In genomic region chr16:1378804-1379053, GRCh38 we compare ENCODE assay signal across 8 cellular contexts. TPM values are rescaled to one million over a fixed set of nuclear protein-coding genes. Genes with fewer than 3 reads are reported as not detected.
DNase-seq lines count a peak whose midpoint lies in the region; ATAC-seq and TF ChIP-seq lines count a peak whose summit lies in the region.

No MANE protein-coding gene starts in this region.

- peaks cover 10% of the 10 kb centered on the region for H3K36me3 ChIP-seq in SJSA1
- peaks cover 4% of the 10 kb centered on the region for H3K36me3 ChIP-seq in fibroblast of lung (ENCODE audit: control insufficient read depth, insufficient read depth, low read length)
- peaks cover 0 to 44% (median 11%) of the 10 kb centered on the region in 4 donors for H3K36me3 ChIP-seq in sigmoid colon

- 0 out of 2 replicates have a peak, but pooled peaks cover 3% of the 10 kb centered on the region for H3K9me3 ChIP-seq in SJSA1 (replicated peaks)
- H3K9me3 ChIP-seq in fibroblast of lung (ENCODE audit: control insufficient read depth, insufficient read depth, low read depth, low read length): no peaks in the 10 kb centered on the region
- H3K9me3 ChIP-seq in sigmoid colon: no peaks in the 10 kb centered on the region

- no peak for TF ChIP-seq EP300 in sigmoid colon (IDR thresholded peaks at IDR 0.05)

- TF ChIP-seq CTCF in fibroblast of lung (conservative IDR thresholded peaks at IDR 0.05 in 1 of 2, IDR thresholded peaks at IDR 0.05 in 1 of 2; ENCODE audit: low read depth in 1 of 2, low read length in 2 of 2) (no peak), sigmoid colon (IDR thresholded peaks at IDR 0.05) (no peak)

- WGBS in sigmoid colon, 2 donors: 46 to 51% methylated on average over 5 of the region's 5 CpGs

- DNase-seq in SJSA1 (ENCODE audit: low read depth in 1 of 2, low spot score in 2 of 2) (no peak), fibroblast of lung (ENCODE audit: low read depth in 2 of 2) (no peak), sigmoid colon (no peak), COR-L47 (lab: John Stamatoyannopoulos, UW) (no peak), NCI-H1436 (lab: John Stamatoyannopoulos, UW) (no peak)
- DNase-seq in activated CD4-positive, CD25-positive, alpha-beta regulatory T cell treated with anti-CD3 and anti-CD28 coated beads, Interleukin-2, amount 50 U/mL, for 72 hours: no peak
- DNase-seq in activated CD8-positive, alpha-beta memory T cell treated with anti-CD3 and anti-CD28 coated beads, Interleukin-2, amount 50 U/mL, for 4 hours: no peak

- H3K4me3 ChIP-seq in SJSA1 (peak overlapping the region; percentile 93), fibroblast of lung (replicated peaks in 1 of 4; ENCODE audit: control extremely low read depth in 1 of 4, insufficient read depth in 1 of 4, low read depth in 3 of 4, low read length in 4 of 4) (peak overlapping the region; percentile 30 to 58 (median 45)), sigmoid colon (peak overlapping the region; percentile 22 to 62 (median 52))

- H3K79me2 ChIP-seq in fibroblast of lung (ENCODE audit: control insufficient read depth, insufficient read depth, low read length): no peaks in the 10 kb centered on the region

- intact Hi-C loops in sigmoid colon (cut with DNase I): no loop called here

- no peaks in the 10 kb centered on the region for H4K20me1 ChIP-seq in fibroblast of lung (ENCODE audit: control insufficient read depth, extremely low read depth, insufficient read depth, low read length)

- peaks cover 14% of the 10 kb centered on the region for H3K4me1 ChIP-seq in SJSA1 (replicated peaks)
- H3K4me1 ChIP-seq in fibroblast of lung (ENCODE audit: control insufficient read depth, extremely low read depth, insufficient read depth, low read length): no peaks in the 10 kb centered on the region
- H3K4me1 ChIP-seq in sigmoid colon: peaks cover 0 to 24% (median 22%) of the 10 kb centered on the region in 4 donors

- H3K27me3 ChIP-seq in SJSA1 (replicated peaks): no peaks in the 10 kb centered on the region
- H3K27me3 ChIP-seq in fibroblast of lung (ENCODE audit: control insufficient read depth, insufficient read depth, low read length): no peaks in the 10 kb centered on the region
- no peaks in the 10 kb centered on the region for H3K27me3 ChIP-seq in sigmoid colon

- peak overlapping the region; percentile 66 for H3K4me2 ChIP-seq in fibroblast of lung (ENCODE audit: extremely low read depth, insufficient read depth, low read length)

- ATAC-seq in GM18867 (IDR thresholded peaks at IDR 0.05; ENCODE audit: unreplicated experiment): peak; percentile 7

- H3K9ac ChIP-seq in fibroblast of lung (ENCODE audit: insufficient read depth, low read length): peak overlapping the region; percentile 71

- TF ChIP-seq POLR2A in sigmoid colon (IDR thresholded peaks at IDR 0.05): no peak

- H3K27ac ChIP-seq in SJSA1 (peak overlapping the region; percentile 98), fibroblast of lung (ENCODE audit: insufficient read depth, low read length) (peak overlapping the region; percentile 86), sigmoid colon (peak overlapping the region in 1 of 4 donors; percentile 80)

- no peak overlapping the region for H2AFZ ChIP-seq in fibroblast of lung (ENCODE audit: low read length)

RNA-seq across cellular contexts. Expression of gene GNPTG, which starts 27.0 kb away (rescaled TPM):
- 45.9 and 60.7 TPM in 2 replicates for total RNA-seq in SJSA1 (2014; rRNA removed; shearing (Covaris generic))
- total RNA-seq in fibroblast of lung: 38.8 and 40.8 TPM in 2 replicates
- 43.2 and 44.6 TPM in 2 replicates for polyA plus RNA-seq in fibroblast of lung
- polyA plus RNA-seq in fibroblast of lung (2012): 39.7 and 43.4 TPM in 2 replicates
- polyA minus RNA-seq in fibroblast of lung (ENCODE audit: low replicate concordance): 12.8 and 47.4 TPM in 2 replicates
- 10 to 100 TPM; 42.1 to 60.1 (median 43.7) TPM for total RNA-seq in sigmoid colon
- 10 to 100 TPM; 28.0 to 46.0 (median 30.6) TPM for polyA plus RNA-seq in sigmoid colon

RNA-seq across cellular contexts. Expression of gene TSR3, which starts 27.1 kb away (rescaled TPM):
- total RNA-seq in SJSA1 (2014; rRNA removed; shearing (Covaris generic)): 110 and 166 TPM in 2 replicates
- total RNA-seq in fibroblast of lung (74.7 and 77.6 TPM in 2 replicates), sigmoid colon (100 to 1,000 TPM in 2 of 4 donors, 10 to 100 TPM in 2; 83.4 to 107 (median 98.3) TPM)
- polyA plus RNA-seq in fibroblast of lung (36.2 and 41.9 TPM in 2 replicates), sigmoid colon (10 to 100 TPM; 59.0 to 69.1 (median 66.9) TPM)
- polyA plus RNA-seq in fibroblast of lung (2012): 65.9 and 94.7 TPM in 2 replicates
- 23.6 and 25.5 TPM in 2 replicates for polyA minus RNA-seq in fibroblast of lung (ENCODE audit: low replicate concordance)

RNA-seq across cellular contexts. Expression of gene UNKL, which starts 35.8 kb away (rescaled TPM):
- total RNA-seq in SJSA1 (2014; rRNA removed; shearing (Covaris generic)): 17.7 and 23.0 TPM in 2 replicates
- total RNA-seq in fibroblast of lung: 6.3 and 6.9 TPM in 2 replicates
- 3.6 and 4.3 TPM in 2 replicates for polyA plus RNA-seq in fibroblast of lung
- 4.4 and 4.6 TPM in 2 replicates for polyA plus RNA-seq in fibroblast of lung (2012)
- 3.4 and 6.4 TPM in 2 replicates for polyA minus RNA-seq in fibroblast of lung (ENCODE audit: low replicate concordance)
- total RNA-seq in sigmoid colon: 10 to 100 TPM; 19.6 to 29.1 (median 20.7) TPM
- 10 to 100 TPM in 2 of 3 donors, 1 to 10 TPM in 1; 2.1 to 13.0 (median 10.8) TPM for polyA plus RNA-seq in sigmoid colon

RNA-seq across cellular contexts. Expression of gene UQCC4, which starts 41.8 kb away (rescaled TPM):
- 25.3 and 25.6 TPM in 2 replicates for total RNA-seq in SJSA1 (2014; rRNA removed; shearing (Covaris generic))
- total RNA-seq in fibroblast of lung: 11.9 and 15.2 TPM in 2 replicates
- 13.3 and 15.7 TPM in 2 replicates for polyA plus RNA-seq in fibroblast of lung
- 9.7 and 17.9 TPM in 2 replicates for polyA plus RNA-seq in fibroblast of lung (2012)
- polyA minus RNA-seq in fibroblast of lung (ENCODE audit: low replicate concordance): 4.3 and 6.0 TPM in 2 replicates
- total RNA-seq in sigmoid colon: 10 to 100 TPM in 3 of 4 donors, 1 to 10 TPM in 1; 8.3 to 17.4 (median 15.6) TPM
- 10 to 100 TPM; 25.8 to 32.6 (median 27.0) TPM for polyA plus RNA-seq in sigmoid colon

RNA-seq across cellular contexts. Expression of gene BAIAP3, which starts 45.3 kb away (rescaled TPM):
- 1.2 and 3.1 TPM in 2 replicates for total RNA-seq in SJSA1 (2014; rRNA removed; shearing (Covaris generic))
- 0.26 and 0.83 TPM in 2 replicates for total RNA-seq in fibroblast of lung
- polyA plus RNA-seq in fibroblast of lung: 0.19 and 0.22 TPM in 2 replicates
- 0.58 and 0.73 TPM in 2 replicates for polyA plus RNA-seq in fibroblast of lung (2012)
- polyA minus RNA-seq in fibroblast of lung (ENCODE audit: low replicate concordance): 0.11 and 2.9 TPM in 2 replicates
- 1 to 10 TPM in 3 of 4 donors, not detected in 1; 1.1 to 1.8 (median 1.6) TPM for total RNA-seq in sigmoid colon
- polyA plus RNA-seq in sigmoid colon: 1 to 10 TPM in 2 of 3 donors, under 1 TPM in 1; 0.60 to 5.5 (median 1.8) TPM
